ENCODE assay signal across 37 cellular contexts in genomic region chr15:76868740-76869139, GRCh38.
"Had no signal": no experiment of that assay in that cellular context is flagged by ENCODE, and none has a peak within 500 bp of the region (broad histone marks: within the 10 kb centered on the region; RNA-seq: fewer than 3 reads in every experiment).

No MANE protein-coding gene starts in this region.

- H3K9me3 ChIP-seq: adrenal gland, body of pancreas, breast epithelium had no signal

- H3K27me3 Mint-ChIP-seq: activated B cell treated with CpG ODN at 0.5 μM for 24 hours; activated CD4-positive, alpha-beta memory T cell treated with anti-CD3 and anti-CD28 coated beads for 36 hours; activated CD4-positive, alpha-beta T cell treated with anti-CD3 and anti-CD28 coated beads, Interleukin-2, amount 10 ng/mL, durations not matched to agents 24 days and 14 days; activated CD8-positive, alpha-beta T cell treated with anti-CD3 and anti-CD28 coated beads for 36 hours; activated naive CD8-positive, alpha-beta T cell treated with anti-CD3 and anti-CD28 coated beads for 36 hours; activated T-helper 17 cell treated with anti-CD3 and anti-CD28 coated beads, Interleukin-2, amount 50 U/mL, for 72 hours; central memory CD8-positive, alpha-beta T cell had no signal

- ATAC-seq: activated CD8-positive, alpha-beta T cell treated with anti-CD3 and anti-CD28 coated beads for 36 hours; activated naive CD4-positive, alpha-beta T cell treated with anti-CD3 and anti-CD28 coated beads, Interleukin-2, amount 50 U/mL, for 72 hours; activated T-cell treated with anti-CD3 and anti-CD28 coated beads, Interleukin-2, amount 50 U/mL, for 4 hours; activated T-cell treated with anti-CD3 and anti-CD28 coated beads, Interleukin-2, amount 50 U/mL, for 72 hours; activated T-helper 17 cell treated with anti-CD3 and anti-CD28 coated beads, Interleukin-2, amount 50 U/mL, for 72 hours; body of pancreas had no signal

- DNase-seq: activated B cell treated with CpG ODN at 0.5 μM for 24 hours; activated CD4-positive, alpha-beta memory T cell treated with anti-CD3 and anti-CD28 coated beads for 36 hours; activated CD4-positive, alpha-beta T cell treated with anti-CD3 and anti-CD28 coated beads for 4 hours; activated CD4-positive, alpha-beta T cell treated with anti-CD3 and anti-CD28 coated beads, Interleukin-2, amount 10 ng/mL, durations not matched to agents 24 days and 14 days; activated CD4-positive, alpha-beta T cell treated with anti-CD3 and anti-CD28 coated beads, Interleukin-2, amount 50 U/mL, for 1 hour; activated CD4-positive, alpha-beta T cell treated with anti-CD3 and anti-CD28 coated beads, Interleukin-2, amount 50 U/mL, for 4 hours; activated CD4-positive, CD25-positive, alpha-beta regulatory T cell treated with anti-CD3 and anti-CD28 coated beads, Interleukin-2, amount 50 U/mL, for 72 hours; activated CD8-positive, alpha-beta memory T cell treated with anti-CD3 and anti-CD28 coated beads, Interleukin-2, amount 50 U/mL, for 4 hours; activated CD8-positive, alpha-beta T cell treated with anti-CD3 and anti-CD28 coated beads for 36 hours; activated effector memory CD4-positive, alpha-beta T cell treated with anti-CD3 and anti-CD28 coated beads, Interleukin-2, amount 50 U/mL, for 16 hours; activated gamma-delta T cell treated with Interleukin-2 at 50 U/mL for 16 hours; activated naive CD4-positive, alpha-beta T cell; activated naive CD4-positive, alpha-beta T cell treated with anti-CD3 and anti-CD28 coated beads for 36 hours; activated naive CD4-positive, alpha-beta T cell treated with anti-CD3 and anti-CD28 coated beads, Interleukin-2, amount 50 U/mL, for 16 hours; activated naive CD8-positive, alpha-beta T cell treated with anti-CD3 and anti-CD28 coated beads for 36 hours; activated T-cell treated with anti-CD3 and anti-CD28 coated beads for 4 hours; activated T-cell treated with anti-CD3 and anti-CD28 coated beads, Interleukin-2, amount 50 U/mL, for 1 hour; activated T-cell treated with anti-CD3 and anti-CD28 coated beads, Interleukin-2, amount 50 U/mL, for 4 hours; activated T-cell treated with anti-CD3 and anti-CD28 coated beads, Interleukin-2, amount 50 U/mL, for 72 hours; adrenal gland; amniotic stem cell; aorta; body of pancreas; brain microvascular endothelial cell; caudate nucleus; cerebellar nuclear complex; T-helper 1 cell; T-helper 2 cell; T-helper 9 cell had no signal

- H3K36me3 ChIP-seq: adrenal gland, brain microvascular endothelial cell, breast epithelium had no signal

- H3K4me3 Mint-ChIP-seq: activated B cell treated with CpG ODN at 0.5 μM for 24 hours; activated CD4-positive, alpha-beta memory T cell treated with anti-CD3 and anti-CD28 coated beads for 36 hours; activated CD4-positive, alpha-beta T cell treated with anti-CD3 and anti-CD28 coated beads, Interleukin-2, amount 10 ng/mL, durations not matched to agents 24 days and 14 days; activated CD8-positive, alpha-beta T cell treated with anti-CD3 and anti-CD28 coated beads for 36 hours; activated naive CD4-positive, alpha-beta T cell treated with anti-CD3 and anti-CD28 coated beads for 36 hours; activated naive CD8-positive, alpha-beta T cell treated with anti-CD3 and anti-CD28 coated beads for 36 hours; activated T-cell treated with anti-CD3 and anti-CD28 coated beads, Interleukin-2, amount 50 U/mL, for 4 hours; activated T-cell treated with anti-CD3 and anti-CD28 coated beads, Interleukin-2, amount 50 U/mL, for 72 hours; activated T-helper 1 cell treated with anti-CD3 and anti-CD28 coated beads, Interleukin-12 subunit alpha, Interleukin-12 subunit beta, Interleukin-2, Interleukin-4 antibody, amounts not matched to agents 30 ng/mL and 10 ng/mL and 1 ng/mL, durations not matched to agents 14 hours and 24 hours and 36 hours; activated T-helper 17 cell treated with anti-CD3 and anti-CD28 coated beads, Interleukin-2, amount 50 U/mL, for 72 hours; central memory CD8-positive, alpha-beta T cell; T-helper 1 cell treated with Interleukin-12 subunit alpha and Interleukin-12 subunit beta and Interleukin-4 antibody, amounts not matched to agents 30 μg/mL and 1 μg/mL, for 36 hours; T-helper 2 cell treated with Interferon-gamma antibody and Interleukin-4, amounts not matched to agents 5 μg/mL and 100 μg/mL, for 36 hours had no signal

- H3K4me1 ChIP-seq: breast epithelium had no signal

- H3K27ac Mint-ChIP-seq: activated B cell treated with CpG ODN at 0.5 μM for 24 hours; activated CD4-positive, alpha-beta memory T cell treated with anti-CD3 and anti-CD28 coated beads for 36 hours; activated CD4-positive, alpha-beta T cell treated with anti-CD3 and anti-CD28 coated beads, Interleukin-2, amount 10 ng/mL, durations not matched to agents 24 days and 14 days; activated CD8-positive, alpha-beta T cell treated with anti-CD3 and anti-CD28 coated beads for 36 hours; activated naive CD4-positive, alpha-beta T cell treated with anti-CD3 and anti-CD28 coated beads for 36 hours; activated naive CD4-positive, alpha-beta T cell treated with anti-CD3 and anti-CD28 coated beads, Interleukin-2, amount 50 U/mL, for 72 hours; activated naive CD8-positive, alpha-beta T cell treated with anti-CD3 and anti-CD28 coated beads for 36 hours; activated T-cell treated with anti-CD3 and anti-CD28 coated beads, Interleukin-2, amount 50 U/mL, for 72 hours; activated T-helper 1 cell treated with anti-CD3 and anti-CD28 coated beads, Interleukin-12 subunit alpha, Interleukin-12 subunit beta, Interleukin-2, Interleukin-4 antibody, amounts not matched to agents 30 ng/mL and 10 ng/mL and 1 ng/mL, durations not matched to agents 14 hours and 24 hours and 36 hours; activated T-helper 17 cell treated with anti-CD3 and anti-CD28 coated beads, Interleukin-2, amount 50 U/mL, for 72 hours; T-helper 1 cell treated with Interleukin-12 subunit alpha and Interleukin-12 subunit beta and Interleukin-4 antibody, amounts not matched to agents 30 μg/mL and 1 μg/mL, for 36 hours; T-helper 2 cell treated with Interferon-gamma antibody and Interleukin-4, amounts not matched to agents 5 μg/mL and 100 μg/mL, for 36 hours had no signal

- H3K9me3 Mint-ChIP-seq: activated B cell treated with CpG ODN at 0.5 μM for 24 hours; activated CD4-positive, alpha-beta memory T cell treated with anti-CD3 and anti-CD28 coated beads for 36 hours; activated CD4-positive, alpha-beta T cell treated with anti-CD3 and anti-CD28 coated beads, Interleukin-2, amount 10 ng/mL, durations not matched to agents 24 days and 14 days; activated CD8-positive, alpha-beta T cell treated with anti-CD3 and anti-CD28 coated beads for 36 hours; activated naive CD4-positive, alpha-beta T cell treated with anti-CD3 and anti-CD28 coated beads for 36 hours; activated naive CD4-positive, alpha-beta T cell treated with anti-CD3 and anti-CD28 coated beads, Interleukin-2, amount 50 U/mL, for 72 hours; activated T-cell treated with anti-CD3 and anti-CD28 coated beads, Interleukin-2, amount 50 U/mL, for 4 hours; activated T-cell treated with anti-CD3 and anti-CD28 coated beads, Interleukin-2, amount 50 U/mL, for 72 hours; activated T-helper 1 cell treated with anti-CD3 and anti-CD28 coated beads, Interleukin-12 subunit alpha, Interleukin-12 subunit beta, Interleukin-2, Interleukin-4 antibody, amounts not matched to agents 30 ng/mL and 10 ng/mL and 1 ng/mL, durations not matched to agents 14 hours and 24 hours and 36 hours; activated T-helper 17 cell treated with anti-CD3 and anti-CD28 coated beads, Interleukin-2, amount 50 U/mL, for 72 hours; central memory CD8-positive, alpha-beta T cell; T-helper 1 cell treated with Interleukin-12 subunit alpha and Interleukin-12 subunit beta and Interleukin-4 antibody, amounts not matched to agents 30 μg/mL and 1 μg/mL, for 36 hours; T-helper 2 cell treated with Interferon-gamma antibody and Interleukin-4, amounts not matched to agents 5 μg/mL and 100 μg/mL, for 36 hours had no signal

- H3K4me3 ChIP-seq: adrenal gland, body of pancreas, breast epithelium had no signal

- H3K27ac ChIP-seq: adrenal gland, body of pancreas, brain microvascular endothelial cell, breast epithelium, VCaP had no signal

- H3K27me3 ChIP-seq: adrenal gland, body of pancreas, brain microvascular endothelial cell, breast epithelium had no signal
